1 cellular context compared by ENCODE assay signal in genomic region chr16:4860727-4861342, GRCh38.
TF ChIP-seq lines count a peak whose summit lies in the region.

No MANE protein-coding gene starts in this region.

TF ChIP-seq in endothelial cell of umbilical vein, 7 proteins besides CTCF, POLR2A, EP300 and RAD21 (continued from another document):
- TF ChIP-seq POLR2AphosphoS5 (IDR thresholded peaks at IDR 0.05; ENCODE audit: insufficient read depth, low read depth, low read length) (no peak), GATA2 (IDR thresholded peaks at IDR 0.05; ENCODE audit: insufficient read depth, insufficient read length, low read depth, low read length) (no peak), MYC (IDR thresholded peaks at IDR 0.05; ENCODE audit: low read depth, low read length) (no peak)
